Comparison of ENCODE assay signal across 1 cellular context in genomic region chr6:131631625-131632284, GRCh38.
A peak's percentile ranks its signal among the peaks of the same experiment; 100 is the strongest.
TF ChIP-seq lines count a peak whose summit lies in the region.

No MANE protein-coding gene starts in this region.

TF ChIP-seq in HepG2, 621 proteins besides CTCF, POLR2A, EP300 and RAD21 (continued from another document and continues in another):
- no peak for TF ChIP-seq NKX3-1 (CRISPR knock-in tag; IDR thresholded peaks at IDR 0.05)
- no peak for TF ChIP-seq RERE (CRISPR knock-in tag; IDR thresholded peaks at IDR 0.05; ENCODE audit: low read depth)
- TF ChIP-seq TCF7L2 (IDR thresholded peaks at IDR 0.05; ENCODE audit: low read depth, low read length) = no peak
- TF ChIP-seq HNF1A (IDR thresholded peaks at IDR 0.05; ENCODE audit: low read depth) = no peak
- TF ChIP-seq HNF1A (CRISPR knock-in tag; IDR thresholded peaks at IDR 0.05; ENCODE audit: borderline replicate concordance) = no peak
- TF ChIP-seq ZNF775 (CRISPR knock-in tag; IDR thresholded peaks at IDR 0.05; ENCODE audit: borderline replicate concordance) = no peak
- no peak for TF ChIP-seq ARNT (IDR thresholded peaks at IDR 0.05)
- TF ChIP-seq ZNF160 (CRISPR knock-in tag; IDR thresholded peaks at IDR 0.05) = no peak
- no peak for TF ChIP-seq ZNF670 (CRISPR knock-in tag; IDR thresholded peaks at IDR 0.05; ENCODE audit: borderline replicate concordance)
- peak; percentile 50 for TF ChIP-seq FOXP4 (CRISPR knock-in tag; IDR thresholded peaks at IDR 0.05)
- TF ChIP-seq ZNF124 (CRISPR knock-in tag; IDR thresholded peaks at IDR 0.05) = no peak
- no peak for TF ChIP-seq DR1 (CRISPR knock-in tag; IDR thresholded peaks at IDR 0.05)
- no peak for TF ChIP-seq ZFP1 (CRISPR knock-in tag; IDR thresholded peaks at IDR 0.05)
- TF ChIP-seq FOXC1 (CRISPR knock-in tag; IDR thresholded peaks at IDR 0.05; ENCODE audit: borderline replicate concordance) = no peak
- TF ChIP-seq ZNF891 (CRISPR knock-in tag; IDR thresholded peaks at IDR 0.05) = no peak
- no peak for TF ChIP-seq ZNF143 (CRISPR knock-in tag; IDR thresholded peaks at IDR 0.05)
- no peak for TF ChIP-seq ZNF749 (CRISPR knock-in tag; IDR thresholded peaks at IDR 0.05; ENCODE audit: borderline replicate concordance)
- no peak for TF ChIP-seq ATRX (CRISPR knock-in tag; IDR thresholded peaks at IDR 0.05; ENCODE audit: borderline replicate concordance)
- TF ChIP-seq YY1 (IDR thresholded peaks at IDR 0.05; ENCODE audit: insufficient read depth, insufficient replicate concordance, low read depth, low read length) = no peak
- no peak for TF ChIP-seq SP2 (CRISPR knock-in tag; IDR thresholded peaks at IDR 0.05)
- TF ChIP-seq ATF6 (CRISPR knock-in tag; conservative IDR thresholded peaks at IDR 0.05) = no peak
- no peak for TF ChIP-seq ZNF296 (CRISPR knock-in tag; conservative IDR thresholded peaks at IDR 0.05)
- 0 out of 2 replicates have a peak, but pooled peaks have one; percentile 37 for TF ChIP-seq SIX1 (CRISPR knock-in tag; IDR thresholded peaks at IDR 0.05; ENCODE audit: borderline replicate concordance)
- no peak for TF ChIP-seq ZNF510 (CRISPR knock-in tag; IDR thresholded peaks at IDR 0.05; ENCODE audit: low read depth)
- TF ChIP-seq ZNF512 (CRISPR knock-in tag; IDR thresholded peaks at IDR 0.05) = no peak
- TF ChIP-seq ATF4 (CRISPR knock-in tag; IDR thresholded peaks at IDR 0.05) = peak in 1 of 2 experiments; percentile 88; a peak in 2 of 4 replicates
- no peak for TF ChIP-seq MEIS2 (CRISPR knock-in tag; IDR thresholded peaks at IDR 0.05)
- TF ChIP-seq DDIT3 (CRISPR knock-in tag; IDR thresholded peaks at IDR 0.05) = no peak
- peak; percentile 71; the same call in 1 of the 2 replicates for TF ChIP-seq ZNF629 (CRISPR knock-in tag; conservative IDR thresholded peaks at IDR 0.05)
- TF ChIP-seq SOX13 (IDR thresholded peaks at IDR 0.05) = no peak
- TF ChIP-seq SOX13 (CRISPR knock-in tag; conservative IDR thresholded peaks at IDR 0.05 in 1 of 2, IDR thresholded peaks at IDR 0.05 in 1 of 2) = peak in 1 of 2 experiments; percentile 52; a peak in 1 of 4 replicates
- TF ChIP-seq ZBTB10 (CRISPR knock-in tag; IDR thresholded peaks at IDR 0.05; ENCODE audit: borderline replicate concordance) = no peak
- no peak for TF ChIP-seq ZNF605 (CRISPR knock-in tag; IDR thresholded peaks at IDR 0.05)
- no peak for TF ChIP-seq RARG (CRISPR knock-in tag; IDR thresholded peaks at IDR 0.05; ENCODE audit: low read depth)
- no peak for TF ChIP-seq ETV5 (CRISPR knock-in tag; IDR thresholded peaks at IDR 0.05; ENCODE audit: borderline replicate concordance)
- TF ChIP-seq ZNF567 (CRISPR knock-in tag; IDR thresholded peaks at IDR 0.05; ENCODE audit: borderline replicate concordance) = no peak; the same call in 1 of the 2 replicates
- TF ChIP-seq ZNF691 (CRISPR knock-in tag; IDR thresholded peaks at IDR 0.05; ENCODE audit: borderline replicate concordance, low read depth) = no peak
- no peak for TF ChIP-seq EZH2 (conservative IDR thresholded peaks at IDR 0.05; ENCODE audit: low read depth, low read length)
- no peak for TF ChIP-seq AKAP8 (CRISPR knock-in tag; IDR thresholded peaks at IDR 0.05)
- TF ChIP-seq MAFG (CRISPR knock-in tag; IDR thresholded peaks at IDR 0.05) = no peak
- no peak for TF ChIP-seq ZNF782 (CRISPR knock-in tag; IDR thresholded peaks at IDR 0.05; ENCODE audit: borderline replicate concordance)
- TF ChIP-seq ZNF598 (CRISPR knock-in tag; IDR thresholded peaks at IDR 0.05; ENCODE audit: borderline replicate concordance) = no peak
- TF ChIP-seq ZNF264 (CRISPR knock-in tag; IDR thresholded peaks at IDR 0.05) = no peak
